ENCODE assay signal across 26 cellular contexts in the genomic region with DNA sequence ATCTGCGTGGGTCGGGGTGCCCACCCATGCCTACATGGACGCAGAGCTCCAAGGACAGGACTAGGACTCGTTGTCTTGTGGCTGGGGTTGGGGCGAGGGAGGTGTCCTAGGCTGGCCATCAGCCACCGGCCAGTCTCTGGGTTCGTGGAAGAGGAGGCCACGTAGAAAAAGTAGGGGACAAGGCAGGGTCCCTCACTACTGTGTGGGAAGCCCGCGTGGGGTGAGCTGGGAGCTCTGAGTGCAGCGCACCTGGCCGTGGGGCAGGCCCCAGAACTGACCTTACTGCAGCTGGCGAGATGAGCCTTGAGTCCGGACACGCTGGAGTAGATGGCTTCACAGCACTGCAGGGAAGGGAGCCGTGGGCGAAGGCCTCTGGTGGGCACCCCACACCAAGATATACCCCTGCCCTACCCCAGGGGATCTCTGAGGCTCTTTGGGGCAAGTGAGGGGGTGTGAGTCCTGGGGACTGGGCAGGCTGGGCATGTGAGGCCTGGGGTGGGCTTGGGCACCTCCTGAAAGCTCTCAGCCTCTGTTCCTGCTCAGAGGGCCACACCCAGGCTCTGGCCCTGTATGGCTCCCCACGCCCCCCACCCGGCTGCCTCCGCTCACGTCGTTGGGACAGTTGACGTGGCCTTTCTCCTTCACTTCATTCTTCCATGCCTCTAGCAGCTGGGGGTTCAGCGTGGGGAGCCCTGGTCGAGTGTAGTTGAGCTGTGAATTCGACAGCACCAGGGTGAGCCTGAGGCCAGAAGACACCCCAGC.
"Had no signal": no experiment of that assay in that cellular context is flagged by ENCODE, and none has a peak within 500 bp of the region (broad histone marks: within the 10 kb centered on the region; RNA-seq: fewer than 3 reads in every experiment).

No MANE protein-coding gene starts in this region.

- H3K27ac Mint-ChIP-seq: activated CD4-positive, alpha-beta memory T cell treated with anti-CD3 and anti-CD28 coated beads for 36 hours; activated CD4-positive, alpha-beta T cell treated with anti-CD3 and anti-CD28 coated beads, Interleukin-2, amount 10 ng/mL, durations not matched to agents 24 days and 14 days; activated T-helper 17 cell treated with anti-CD3 and anti-CD28 coated beads, Interleukin-2, amount 50 U/mL, for 72 hours; mesothelial cell of epicardium; naive thymus-derived CD4-positive, alpha-beta T cell; progenitor cell of endocrine pancreas; T-helper 2 cell treated with Interferon-gamma antibody and Interleukin-4, amounts not matched to agents 5 μg/mL and 100 μg/mL, for 36 hours had no signal

- H3K4me3 Mint-ChIP-seq: activated CD4-positive, alpha-beta memory T cell treated with anti-CD3 and anti-CD28 coated beads for 36 hours; activated CD4-positive, alpha-beta T cell treated with anti-CD3 and anti-CD28 coated beads, Interleukin-2, amount 10 ng/mL, durations not matched to agents 24 days and 14 days; activated T-cell treated with anti-CD3 and anti-CD28 coated beads, Interleukin-2, amount 50 U/mL, for 4 hours; activated T-helper 17 cell treated with anti-CD3 and anti-CD28 coated beads, Interleukin-2, amount 50 U/mL, for 72 hours; mesothelial cell of epicardium; naive thymus-derived CD4-positive, alpha-beta T cell; T-helper 2 cell treated with Interferon-gamma antibody and Interleukin-4, amounts not matched to agents 5 μg/mL and 100 μg/mL, for 36 hours had no signal

- H3K4me1 Mint-ChIP-seq: activated T-helper 17 cell treated with anti-CD3 and anti-CD28 coated beads, Interleukin-2, amount 50 U/mL, for 72 hours had no signal

- H3K4me3 ChIP-seq: esophagus squamous epithelium, thoracic aorta had no signal

- H3K27me3 Mint-ChIP-seq: activated CD4-positive, alpha-beta memory T cell treated with anti-CD3 and anti-CD28 coated beads for 36 hours; activated CD4-positive, alpha-beta T cell treated with anti-CD3 and anti-CD28 coated beads, Interleukin-2, amount 10 ng/mL, durations not matched to agents 24 days and 14 days; activated T-helper 17 cell treated with anti-CD3 and anti-CD28 coated beads, Interleukin-2, amount 50 U/mL, for 72 hours; naive thymus-derived CD4-positive, alpha-beta T cell; progenitor cell of endocrine pancreas had no signal

- ATAC-seq: activated CD4-positive, CD25-positive, alpha-beta regulatory T cell treated with anti-CD3 and anti-CD28 coated beads, Interleukin-2, amount 50 U/mL, for 24 hours; activated T-cell treated with anti-CD3 and anti-CD28 coated beads, Interleukin-2, amount 50 U/mL, for 4 hours; activated T-helper 17 cell treated with anti-CD3 and anti-CD28 coated beads, Interleukin-2, amount 50 U/mL, for 72 hours; naive thymus-derived CD4-positive, alpha-beta T cell; stimulated activated naive CD8-positive, alpha-beta T cell treated with anti-CD3 and anti-CD28 coated beads, Interleukin-15, Interleukin-2, amounts not matched to agents 100 U/mL and 50 U/mL, for 24 hours had no signal

- H3K27me3 ChIP-seq: esophagus squamous epithelium had no signal

- H3K9me3 ChIP-seq: esophagus squamous epithelium, thoracic aorta had no signal

- FAIRE-seq: bronchial epithelial cell, colon, endometrium, islet of Langerhans, urothelium cell line had no signal

- H3K9me3 Mint-ChIP-seq: activated CD4-positive, alpha-beta memory T cell treated with anti-CD3 and anti-CD28 coated beads for 36 hours; activated CD4-positive, alpha-beta T cell treated with anti-CD3 and anti-CD28 coated beads, Interleukin-2, amount 10 ng/mL, durations not matched to agents 24 days and 14 days; activated T-cell treated with anti-CD3 and anti-CD28 coated beads, Interleukin-2, amount 50 U/mL, for 4 hours; activated T-helper 17 cell treated with anti-CD3 and anti-CD28 coated beads, Interleukin-2, amount 50 U/mL, for 72 hours; mesothelial cell of epicardium; naive thymus-derived CD4-positive, alpha-beta T cell; T-helper 2 cell treated with Interferon-gamma antibody and Interleukin-4, amounts not matched to agents 5 μg/mL and 100 μg/mL, for 36 hours had no signal

- DNase-seq: activated CD4-positive, alpha-beta memory T cell treated with anti-CD3 and anti-CD28 coated beads for 36 hours; activated CD4-positive, alpha-beta T cell treated with anti-CD3 and anti-CD28 coated beads, Interleukin-2, amount 10 ng/mL, durations not matched to agents 24 days and 14 days; activated gamma-delta T cell treated with Interleukin-2 at 50 U/mL for 16 hours; activated naive CD4-positive, alpha-beta T cell treated with anti-CD3 and anti-CD28 coated beads, Interleukin-2, amount 50 U/mL, for 16 hours; activated T-cell treated with anti-CD3 and anti-CD28 coated beads, Interleukin-2, amount 50 U/mL, for 4 hours; anterior cingulate cortex; effector CD8-positive, alpha-beta T cell; esophagus squamous epithelium; foreskin melanocyte; retina; stimulated activated naive CD8-positive, alpha-beta T cell treated with anti-CD3 and anti-CD28 coated beads, Interleukin-15, Interleukin-2, amounts not matched to agents 100 U/mL and 50 U/mL, for 24 hours; T-helper 1 cell; trophoblast cell had no signal

- H3K27ac ChIP-seq: epithelial cell of prostate, esophagus squamous epithelium, thoracic aorta had no signal
